9 cellular contexts compared by ENCODE assay signal in genomic region chr2:206230060-206230890, GRCh38. TPM values are rescaled to one million over a fixed set of nuclear protein-coding genes. Genes with fewer than 3 reads are reported as not detected.
DNase-seq lines count a peak whose midpoint lies in the region; ATAC-seq, FAIRE-seq and TF ChIP-seq lines count a peak whose summit lies in the region.
"Had no signal": no experiment of that assay in that cellular context is flagged by ENCODE, and none has a peak within 500 bp of the region (broad histone marks: within the 10 kb centered on the region; RNA-seq: fewer than 3 reads in every experiment).

No MANE protein-coding gene starts in this region.

- H3K36me3 ChIP-seq in HepG2 (replicated peaks in 1 of 2; ENCODE audit: control insufficient read depth in 1 of 2, insufficient read depth in 2 of 2, low read length in 2 of 2), result no peaks in the 10 kb centered on the region
- no peaks in the 10 kb centered on the region for H3K36me3 ChIP-seq in right lobe of liver
- H3K36me3 ChIP-seq in mucosa of descending colon (ENCODE audit: low read depth), result no peaks in the 10 kb centered on the region

- DNase-seq in HepG2 (ENCODE audit: low spot score), result no peak
- no peak for DNase-seq in right lobe of liver
- peak; percentile 93 for DNase-seq in NCI-H748 (lab: John Stamatoyannopoulos, UW; ENCODE audit: unreplicated experiment)
- peak; percentile 94 for DNase-seq in epithelial cell of esophagus (ENCODE audit: low read depth)
- no peak for DNase-seq in HK-2 (ENCODE audit: unreplicated experiment)
- no peak for DNase-seq in mucosa of descending colon
- no peak for DNase-seq in SIG-M5 treated with dmso at 0.1 percent for 504 hours (lab: John Stamatoyannopoulos, UW; ENCODE audit: unreplicated experiment)
- no peak for DNase-seq in MV-4-11 (lab: John Stamatoyannopoulos, UW)
- DNase-seq: effector CD4-positive, alpha-beta T cell had no signal

- H3K4me1 ChIP-seq in HepG2 (ENCODE audit: insufficient read depth, low read length) (no peaks in the 10 kb centered on the region), right lobe of liver (no peaks in the 10 kb centered on the region), mucosa of descending colon (ENCODE audit: low read depth) (no peaks in the 10 kb centered on the region)

- TF ChIP-seq POLR2A in HepG2 (IDR thresholded peaks at IDR 0.05; ENCODE audit: insufficient read depth in 1 of 2, low read depth in 2 of 2, low read length in 2 of 2), result no peak
- no peak for TF ChIP-seq POLR2A in right lobe of liver (IDR thresholded peaks at IDR 0.05)

- H3K9ac ChIP-seq in HepG2 (ENCODE audit: insufficient read depth, low read depth, low read length), result no peak overlapping the region

- TF ChIP-seq CTCF in HepG2 (CRISPR knock-in tag; IDR thresholded peaks at IDR 0.05) (no peak), right lobe of liver (IDR thresholded peaks at IDR 0.05) (no peak), epithelial cell of esophagus (IDR thresholded peaks at IDR 0.05; ENCODE audit: insufficient read depth, low read depth, low read length, missing control alignments) (peak; percentile 38), mucosa of descending colon (IDR thresholded peaks at IDR 0.05) (no peak)

- H4K20me1 ChIP-seq in HepG2 (ENCODE audit: insufficient read depth, low read length), result no peaks in the 10 kb centered on the region

- H2AFZ ChIP-seq in HepG2 (ENCODE audit: low read length), result no peak overlapping the region

- in situ Hi-C loops in HepG2 (cut with HindIII; ENCODE audit: extremely low pct_ligation_motif_present, low pct_unique_long_range_greater_than_20kb), result no loop called here

- intact Hi-C loops in HepG2 (cut with micrococcal nuclease; ENCODE audit: unreplicated experiment), result no loop called here
- intact Hi-C loops in right lobe of liver (cut with DNase I), result no loop called here
- intact Hi-C loops in mucosa of descending colon (cut with DNase I, micrococcal nuclease), result no loop called here

- H3K4me3 ChIP-seq in HepG2 (replicated peaks in 1 of 3; ENCODE audit: insufficient read depth in 1 of 3, low read depth in 2 of 3, low read length in 3 of 3), result no peak overlapping the region
- H3K4me3 ChIP-seq in right lobe of liver, result no peak overlapping the region
- no peak overlapping the region for H3K4me3 ChIP-seq in epithelial cell of esophagus (ENCODE audit: low read length)
- no peak overlapping the region for H3K4me3 ChIP-seq in mucosa of descending colon

- CTCF ChIA-PET in HepG2 (lab: Yijun Ruan, JAX; ENCODE audit: low intra/inter-chr PET ratio, low total read pairs), result no interaction called here

- ATAC-seq in HepG2 (peak; percentile 72), right lobe of liver (no peak), mucosa of descending colon (no peak)

- H3K27me3 ChIP-seq in HepG2 (ENCODE audit: control insufficient read depth in 1 of 2, insufficient read depth in 2 of 2, low read length in 2 of 2) (peaks cover 0 to 8% of the 10 kb centered on the region in 2 experiments; a peak in 1 of 5 replicates), right lobe of liver (no peaks in the 10 kb centered on the region)

- H3K4me2 ChIP-seq in HepG2 (ENCODE audit: low read depth, low read length), result no peak overlapping the region

- WGBS in HepG2 (ENCODE audit: low lambda C conversion rate), result 12% methylated on average over 3 of the region's 3 CpGs
- WGBS in right lobe of liver (ENCODE audit: insufficient coverage, low coverage, low lambda C conversion rate, missing lambda C conversion rate), result 62% methylated on average over 3 of the region's 3 CpGs

- no peaks in the 10 kb centered on the region for H3K79me2 ChIP-seq in HepG2 (ENCODE audit: insufficient read depth, low read length)

- POLR2A ChIA-PET in HepG2 (lab: Yijun Ruan, JAX), result no interaction called here

- H3K27ac ChIP-seq in HepG2 (ENCODE audit: extremely low read length, insufficient read depth, low read length), result no peak overlapping the region
- no peak overlapping the region for H3K27ac ChIP-seq in right lobe of liver

- no peak for TF ChIP-seq EP300 in HepG2 (IDR thresholded peaks at IDR 0.05; ENCODE audit: low read depth in 2 of 2, low read length in 2 of 2)
- no peak for TF ChIP-seq EP300 in HepG2 (CRISPR knock-in tag; IDR thresholded peaks at IDR 0.05; ENCODE audit: borderline replicate concordance)

- BruUV-seq in HepG2 (replicated peaks; lab: Mats Ljungman, UMichigan), result no TSS peak

- H3K9me3 ChIP-seq in HepG2 (ENCODE audit: low read length) (no peaks in the 10 kb centered on the region), right lobe of liver (no peaks in the 10 kb centered on the region), mucosa of descending colon (no peaks in the 10 kb centered on the region)

- TF ChIP-seq RAD21 in HepG2 (CRISPR knock-in tag; IDR thresholded peaks at IDR 0.05), result no peak

- no peak for FAIRE-seq in HepG2 (lab: Jason Lieb, UNC)

TF ChIP-seq in HepG2, 621 proteins besides CTCF, POLR2A, EP300 and RAD21:
- TF ChIP-seq MAFK (conservative IDR thresholded peaks at IDR 0.05 in 1 of 2, IDR thresholded peaks at IDR 0.05 in 1 of 2; ENCODE audit: low read length in 2 of 2) (peak; percentile 90 to 92), MAFF (IDR thresholded peaks at IDR 0.05; ENCODE audit: low read depth, low read length) (peak; percentile 85), PBX3 (CRISPR knock-in tag; IDR thresholded peaks at IDR 0.05; ENCODE audit: borderline replicate concordance) (no peak)

RNA-seq across cellular contexts. Expression of gene ZDBF2, which starts 44.2 kb away (rescaled TPM):
- 2.0 and 2.4 TPM in 2 replicates for total RNA-seq in HepG2 (2016; rRNA removed; fragmentation: Illumina TruSeq; extraction: Trizol)
- total RNA-seq in HepG2 (2016; cell fraction: cytosol; rRNA removed; fragmentation: Illumina TruSeq; extraction: Trizol; ENCODE audit: low read depth), result 7.4 and 8.5 TPM in 2 replicates
- 1.5 and 1.9 TPM in 2 replicates for total RNA-seq in HepG2 (2016; cell fraction: insoluble cytoplasmic fraction; rRNA removed; fragmentation: Illumina TruSeq; extraction: Trizol)
- total RNA-seq in HepG2 (2016; cell fraction: membrane; rRNA removed; fragmentation: Illumina TruSeq; extraction: Trizol), result 2.3 and 2.4 TPM in 2 replicates
- 2.3 and 3.1 TPM in 2 replicates for total RNA-seq in HepG2 (2016; cell fraction: nucleus; rRNA removed; fragmentation: Illumina TruSeq; extraction: Trizol)
- polyA plus RNA-seq in HepG2 (2011; rRNA removed), result 0.91 and 1.5 TPM in 2 replicates
- polyA plus RNA-seq in HepG2 (2011; cell fraction: cytosol; rRNA removed), result 0.23 and 0.33 TPM in 2 replicates
- 1.5 and 2.3 TPM in 2 replicates for polyA plus RNA-seq in HepG2 (2011; cell fraction: nucleus; rRNA removed)
- polyA plus RNA-seq in HepG2 (2012), result 1.4 and 2.3 TPM in 2 replicates
- 0.08 and 0.10 TPM in 2 replicates for polyA plus RNA-seq in HepG2 (2016; cell fraction: cytosol; fragmentation: Illumina TruSeq; extraction: Trizol; ENCODE audit: low read depth)
- polyA plus RNA-seq in HepG2 (2016; cell fraction: insoluble cytoplasmic fraction; fragmentation: Illumina TruSeq; extraction: Trizol; ENCODE audit: low read depth), result 0.38 and 0.49 TPM in 2 replicates
- polyA plus RNA-seq in HepG2 (2016; cell fraction: membrane; fragmentation: Illumina TruSeq; extraction: Trizol; ENCODE audit: low read depth), result 0.03 and 0.15 TPM in 2 replicates
- polyA plus RNA-seq in HepG2 (2016; cell fraction: nucleus; fragmentation: Illumina TruSeq; extraction: Trizol; ENCODE audit: insufficient read depth, low read depth), result 2.8 and 3.0 TPM in 2 replicates
- polyA minus RNA-seq in HepG2 (2011; rRNA and poly(A)+ RNA removed; ENCODE audit: low replicate concordance), result 2.1 and 8.6 TPM in 2 replicates
- 1.7 TPM in 2 replicates for polyA minus RNA-seq in HepG2 (2011; cell fraction: cytosol; rRNA and poly(A)+ RNA removed)
- polyA minus RNA-seq in HepG2 (2011; cell fraction: nucleus; rRNA and poly(A)+ RNA removed), result 11.3 and 12.0 TPM in 2 replicates
- 1 to 10 TPM; 2.9 to 6.4 (median 4.3) TPM for total RNA-seq in right lobe of liver
- 10 to 100 TPM in 1 of 3 donors, 1 to 10 TPM in 2; 3.9 to 18.3 (median 3.9) TPM for total RNA-seq in mucosa of descending colon

Comparison
In these comparisons a context has a peak if more than half of its experiments do, and no peak if none do; other contexts are left out.
1. DNase-seq: peak in NCI-H748 (single experiment) and epithelial cell of esophagus (single experiment); none in HepG2 (single experiment), right lobe of liver (0 of 3), HK-2 (single experiment), mucosa of descending colon (0 of 3), SIG-M5 treated with dmso at 0.1 percent for 504 hours (single experiment) and MV-4-11 (single experiment).